In the genomic region with DNA sequence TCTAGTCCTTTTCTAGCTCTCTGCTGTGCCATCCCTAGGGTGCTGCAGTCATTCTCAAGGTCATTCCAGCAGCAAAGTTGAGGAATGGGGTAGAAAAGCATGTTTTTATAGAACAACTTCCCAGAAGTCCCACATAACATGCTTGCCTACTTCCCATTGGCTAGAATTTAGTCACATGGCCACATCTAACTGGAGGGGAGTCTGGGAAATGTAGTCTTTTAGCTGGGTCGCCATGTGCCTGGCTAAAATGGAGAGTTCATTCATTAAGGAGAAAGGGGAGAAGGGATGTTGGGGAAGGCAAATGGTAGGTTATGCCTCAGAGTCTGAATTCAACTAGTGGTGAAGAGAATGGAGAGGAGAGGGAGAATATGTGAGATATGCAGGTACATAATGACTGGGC, we compare ENCODE assay signal across 1 cellular context.
TF ChIP-seq lines count a peak whose summit lies in the region.

No MANE protein-coding gene starts in this region.

TF ChIP-seq in K562, 482 proteins besides CTCF, POLR2A, EP300 and RAD21 (continued from another document):
- 0 out of 2 replicates have a peak, but pooled peaks have one; percentile 39 for TF ChIP-seq L3MBTL2 (IDR thresholded peaks at IDR 0.05)
- peak; percentile 87 for TF ChIP-seq ZNF143 (CRISPR knock-in tag; IDR thresholded peaks at IDR 0.05)
- TF ChIP-seq, protein P1, sequence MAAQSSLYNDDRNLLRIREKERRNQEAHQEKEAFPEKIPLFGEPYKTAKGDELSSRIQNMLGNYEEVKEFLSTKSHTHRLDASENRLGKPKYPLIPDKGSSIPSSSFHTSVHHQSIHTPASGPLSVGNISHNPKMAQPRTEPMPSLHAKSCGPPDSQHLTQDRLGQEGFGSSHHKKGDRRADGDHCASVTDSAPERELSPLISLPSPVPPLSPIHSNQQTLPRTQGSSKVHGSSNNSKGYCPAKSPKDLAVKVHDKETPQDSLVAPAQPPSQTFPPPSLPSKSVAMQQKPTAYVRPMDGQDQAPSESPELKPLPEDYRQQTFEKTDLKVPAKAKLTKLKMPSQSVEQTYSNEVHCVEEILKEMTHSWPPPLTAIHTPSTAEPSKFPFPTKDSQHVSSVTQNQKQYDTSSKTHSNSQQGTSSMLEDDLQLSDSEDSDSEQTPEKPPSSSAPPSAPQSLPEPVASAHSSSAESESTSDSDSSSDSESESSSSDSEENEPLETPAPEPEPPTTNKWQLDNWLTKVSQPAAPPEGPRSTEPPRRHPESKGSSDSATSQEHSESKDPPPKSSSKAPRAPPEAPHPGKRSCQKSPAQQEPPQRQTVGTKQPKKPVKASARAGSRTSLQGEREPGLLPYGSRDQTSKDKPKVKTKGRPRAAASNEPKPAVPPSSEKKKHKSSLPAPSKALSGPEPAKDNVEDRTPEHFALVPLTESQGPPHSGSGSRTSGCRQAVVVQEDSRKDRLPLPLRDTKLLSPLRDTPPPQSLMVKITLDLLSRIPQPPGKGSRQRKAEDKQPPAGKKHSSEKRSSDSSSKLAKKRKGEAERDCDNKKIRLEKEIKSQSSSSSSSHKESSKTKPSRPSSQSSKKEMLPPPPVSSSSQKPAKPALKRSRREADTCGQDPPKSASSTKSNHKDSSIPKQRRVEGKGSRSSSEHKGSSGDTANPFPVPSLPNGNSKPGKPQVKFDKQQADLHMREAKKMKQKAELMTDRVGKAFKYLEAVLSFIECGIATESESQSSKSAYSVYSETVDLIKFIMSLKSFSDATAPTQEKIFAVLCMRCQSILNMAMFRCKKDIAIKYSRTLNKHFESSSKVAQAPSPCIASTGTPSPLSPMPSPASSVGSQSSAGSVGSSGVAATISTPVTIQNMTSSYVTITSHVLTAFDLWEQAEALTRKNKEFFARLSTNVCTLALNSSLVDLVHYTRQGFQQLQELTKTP (IDR thresholded peaks at IDR 0.05; ENCODE audit: low read depth in 1 of 2, partially characterized antibody in 2 of 2), result peak in 1 of 2 experiments; percentile 94
- TF ChIP-seq MNT (conservative IDR thresholded peaks at IDR 0.05), result peak; percentile 32 to 65; a peak in 2 of 4 replicates
- TF ChIP-seq RAD51 (IDR thresholded peaks at IDR 0.05; ENCODE audit: borderline replicate concordance, low read depth), result peak; percentile 87
- TF ChIP-seq ESRRA (IDR thresholded peaks at IDR 0.05; ENCODE audit: borderline replicate concordance, low read depth), result peak; percentile 46; the same call in 1 of the 2 replicates
- TF ChIP-seq, protein P2, sequence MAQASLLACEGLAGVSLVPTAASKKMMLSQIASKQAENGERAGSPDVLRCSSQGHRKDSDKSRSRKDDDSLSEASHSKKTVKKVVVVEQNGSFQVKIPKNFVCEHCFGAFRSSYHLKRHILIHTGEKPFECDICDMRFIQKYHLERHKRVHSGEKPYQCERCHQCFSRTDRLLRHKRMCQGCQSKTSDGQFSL (CRISPR knock-in tag; IDR thresholded peaks at IDR 0.05), result no peak
- TF ChIP-seq, protein P2 (tag; IDR thresholded peaks at IDR 0.05), result no peak
- TF ChIP-seq SOX6 (IDR thresholded peaks at IDR 0.05), result no peak
- TF ChIP-seq TRIM28 (IDR thresholded peaks at IDR 0.05), result no peak
- TF ChIP-seq HCFC1 (IDR thresholded peaks at IDR 0.05; ENCODE audit: low read depth, low read length), result peak; percentile 88
- TF ChIP-seq, protein P3, sequence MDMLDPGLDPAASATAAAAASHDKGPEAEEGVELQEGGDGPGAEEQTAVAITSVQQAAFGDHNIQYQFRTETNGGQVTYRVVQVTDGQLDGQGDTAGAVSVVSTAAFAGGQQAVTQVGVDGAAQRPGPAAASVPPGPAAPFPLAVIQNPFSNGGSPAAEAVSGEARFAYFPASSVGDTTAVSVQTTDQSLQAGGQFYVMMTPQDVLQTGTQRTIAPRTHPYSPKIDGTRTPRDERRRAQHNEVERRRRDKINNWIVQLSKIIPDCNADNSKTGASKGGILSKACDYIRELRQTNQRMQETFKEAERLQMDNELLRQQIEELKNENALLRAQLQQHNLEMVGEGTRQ (CRISPR knock-in tag; IDR thresholded peaks at IDR 0.05), result peak; percentile 96
- peak; percentile 29; the same call in 1 of the 2 replicates for TF ChIP-seq MGA (IDR thresholded peaks at IDR 0.05)
- no peak for TF ChIP-seq POU5F1 (IDR thresholded peaks at IDR 0.05; ENCODE audit: borderline replicate concordance, low read depth, low read length, partially characterized antibody)
- TF ChIP-seq FOS (IDR thresholded peaks at IDR 0.05; ENCODE audit: extremely low read depth, insufficient read length), result peak; percentile 59
- peak in 2 of 3 experiments; percentile 58 to 87 for TF ChIP-seq YY1 (IDR thresholded peaks at IDR 0.05; ENCODE audit: borderline replicate concordance in 1 of 3, control insufficient read depth in 1 of 3, extremely low read depth in 1 of 3, insufficient read depth in 3 of 3, insufficient read length in 1 of 3, insufficient replicate concordance in 2 of 3, low read depth in 1 of 3, low read length in 2 of 3)
- TF ChIP-seq CREM (IDR thresholded peaks at IDR 0.05; ENCODE audit: low read depth), result peak; percentile 34; the same call in 1 of the 2 replicates
